Comparison of ENCODE assay signal across 11 cellular contexts in genomic region chr15:40096094-40096876, GRCh38. TPM values are rescaled to one million over a fixed set of nuclear protein-coding genes. Genes with fewer than 3 reads are reported as not detected.
DNase-seq lines count a peak whose midpoint lies in the region; ATAC-seq and TF ChIP-seq lines count a peak whose summit lies in the region.
"Had no signal": no experiment of that assay in that cellular context is flagged by ENCODE, and none has a peak within 500 bp of the region (broad histone marks: within the 10 kb centered on the region; RNA-seq: fewer than 3 reads in every experiment).

No MANE protein-coding gene starts in this region.

- no peak overlapping the region for H3K4ac ChIP-seq in H9 (ENCODE audit: low read depth, low read length)

- H2BK120ac ChIP-seq in H9 (ENCODE audit: low read depth, low read length, poor library complexity, severe bottlenecking): no peak overlapping the region

- no peaks in the 10 kb centered on the region for H3K9me3 ChIP-seq in H9 (ENCODE audit: control insufficient read depth, low read depth, low read length)
- no peaks in the 10 kb centered on the region for H3K9me3 ChIP-seq in upper lobe of left lung
- H3K9me3 ChIP-seq in right atrium auricular region: no peaks in the 10 kb centered on the region

- no peak overlapping the region for H4K8ac ChIP-seq in H9 (replicated peaks; ENCODE audit: insufficient read length, low read depth, low read length)

- no peaks in the 10 kb centered on the region; a peak in 1 of 5 replicates for H3K9me3 Mint-ChIP-seq in H9

- H3K4me2 ChIP-seq in H9 (ENCODE audit: insufficient read depth, insufficient read length, low read length): no peak overlapping the region

- no peak overlapping the region for H3K14ac ChIP-seq in H9 (ENCODE audit: insufficient read depth, low read length)

- H3K4me3 ChIP-seq in upper lobe of left lung (no peak overlapping the region), right atrium auricular region (no peak overlapping the region)

- no peak overlapping the region for H2AK5ac ChIP-seq in H9 (ENCODE audit: insufficient read length, low read length)

- ATAC-seq in GM18520 (IDR thresholded peaks at IDR 0.05; ENCODE audit: unreplicated experiment) (peak; percentile 33), upper lobe of left lung (ENCODE audit: low FRiP score in 2 of 2) (no peak), HG03457 (IDR thresholded peaks at IDR 0.05; ENCODE audit: unreplicated experiment) (no peak)
- ATAC-seq: left colon had no signal

- H3K18ac ChIP-seq in H9 (ENCODE audit: insufficient read length, low read depth, low read length): no peak overlapping the region

- intact Hi-C loops in posterior vena cava (cut with DNase I): no loop called here

- H3K4me1 ChIP-seq in H9 (ENCODE audit: insufficient read depth, low read length) (peaks cover 15% of the 10 kb centered on the region; the same call in 1 of the 2 replicates), upper lobe of left lung (peaks cover 85 to 90% (median 86%) of the 10 kb centered on the region in 4 donors), right atrium auricular region (peaks cover 0 to 78% of the 10 kb centered on the region in 2 donors)

- no peak overlapping the region for H3K56ac ChIP-seq in H9 (ENCODE audit: insufficient read length, low read depth, low read length)

- no peak overlapping the region for H3K9ac ChIP-seq in H9 (ENCODE audit: extremely low read depth, insufficient read length, low read length)

- H3K79me2 ChIP-seq in H9 (ENCODE audit: insufficient read depth, low read length): no peaks in the 10 kb centered on the region

- H3K27me3 Mint-ChIP-seq in H9 (ENCODE audit: low read depth): no peaks in the 10 kb centered on the region

- no peak for TF ChIP-seq POLR2A in upper lobe of left lung (IDR thresholded peaks at IDR 0.05)

- no peak overlapping the region for H2BK5ac ChIP-seq in H9 (ENCODE audit: insufficient read length, low read length)

- H3T11ph ChIP-seq in H9 (ENCODE audit: low read length): no peak overlapping the region

- H3K27ac Mint-ChIP-seq in H9: peak overlapping the region in 2 of 3 experiments; percentile 0 to 12; a peak in 3 of 7 replicates

- no CpG with 5 or more reads among the region's 8 CpGs for WGBS in H9 (ENCODE audit: extremely low coverage, insufficient read length, low lambda C conversion rate)
- 81 to 82% methylated on average over 8 of the region's 8 CpGs for WGBS in upper lobe of left lung, 2 donors

- H2BK15ac ChIP-seq in H9 (ENCODE audit: low read depth, low read length): no peak overlapping the region

- H3K36me3 ChIP-seq in upper lobe of left lung (no peaks in the 10 kb centered on the region), right atrium auricular region (no peaks in the 10 kb centered on the region)

- H4K20me1 ChIP-seq in H9 (ENCODE audit: control insufficient read depth, insufficient read depth, insufficient read length): no peaks in the 10 kb centered on the region

- H2BK20ac ChIP-seq in H9 (ENCODE audit: low read depth, low read length, poor library complexity, severe bottlenecking): no peak overlapping the region

- H2AFZ ChIP-seq in H9 (ENCODE audit: low read length): no peak overlapping the region

- no peaks in the 10 kb centered on the region for H3K27me3 ChIP-seq in H9 (ENCODE audit: insufficient read depth, low read length)
- H3K27me3 ChIP-seq in upper lobe of left lung: no peaks in the 10 kb centered on the region
- no peaks in the 10 kb centered on the region for H3K27me3 ChIP-seq in right atrium auricular region

- H4K91ac ChIP-seq in H9 (ENCODE audit: insufficient read length, low read depth, low read length): no peak overlapping the region

- no peaks in the 10 kb centered on the region for H3K79me1 ChIP-seq in H9 (ENCODE audit: insufficient read depth, low read depth, low read length, poor library complexity, severe bottlenecking)

- peaks cover 81 to 91% of the 10 kb centered on the region in 2 experiments for H3K4me1 Mint-ChIP-seq in H9

- H3K4me3 Mint-ChIP-seq in H9: no peak overlapping the region; a peak in 2 of 5 replicates

- TF ChIP-seq EP300 in upper lobe of left lung (IDR thresholded peaks at IDR 0.05): no peak

- H4K5ac ChIP-seq in H9 (ENCODE audit: insufficient read length, low read depth, low read length): no peak overlapping the region

- peaks cover 11 to 52% (median 12%) of the 10 kb centered on the region in 3 experiments; a peak in 6 of 7 replicates for H3K36me3 Mint-ChIP-seq in H9 (ENCODE audit: insufficient read depth in 1 of 3, low read depth in 3 of 3)

- no peak overlapping the region for H2BK12ac ChIP-seq in H9 (ENCODE audit: insufficient read length, low read depth, low read length)

- H3K23ac ChIP-seq in H9 (ENCODE audit: insufficient read length, low read depth, low read length): no peak overlapping the region

- TF ChIP-seq CTCF in H9 (conservative IDR thresholded peaks at IDR 0.05) (no peak), upper lobe of left lung (IDR thresholded peaks at IDR 0.05) (no peak), right atrium auricular region (IDR thresholded peaks at IDR 0.05) (no peak)

- DNase-seq in H9: no peak
- peak; percentile 20 for DNase-seq in SW480 (ENCODE audit: low spot score)
- peak; percentile 1 for DNase-seq in posterior vena cava (ENCODE audit: low spot score)
- DNase-seq in putamen (ENCODE audit: low spot score): no peak
- DNase-seq in upper lobe of left lung: no peak
- no peak for DNase-seq in right atrium auricular region (ENCODE audit: low spot score)
- DNase-seq: aorta, left colon, NCI-H510A treated with DMSO at 0.1 percent for 48 hours had no signal

- H3K27ac ChIP-seq in H9 (ENCODE audit: insufficient read length, low read depth, low read length) (no peak overlapping the region), upper lobe of left lung (peak overlapping the region in 2 of 4 donors; percentile 57 to 62), right atrium auricular region (no peak overlapping the region)

- H3K23me2 ChIP-seq in H9 (ENCODE audit: insufficient read length, low read depth, low read length, poor library complexity, severe bottlenecking): no peaks in the 10 kb centered on the region

RNA-seq across cellular contexts. Expression of gene BMF, which starts 12.4 kb away (rescaled TPM):
- total RNA-seq in H9 (2021) (13.2 and 15.0 TPM in 2 replicates), posterior vena cava (1 to 10 TPM; 3.0 to 5.0 TPM), upper lobe of left lung (100 to 1,000 TPM in 1 of 6 donors, 10 to 100 TPM in 4, 1 to 10 TPM in 1; 9.9 to 118 (median 26.2) TPM), right atrium auricular region (1 to 10 TPM; 1.3 to 3.0 TPM)

RNA-seq across cellular contexts. Expression of gene SRP14, which starts 57.3 kb away (rescaled TPM):
- 200 and 208 TPM in 2 replicates for total RNA-seq in H9 (2021)
- total RNA-seq in posterior vena cava: 100 to 1,000 TPM; 148 to 160 TPM
- 100 to 1,000 TPM in 5 of 6 donors, 10 to 100 TPM in 1; 55.5 to 342 (median 191) TPM for total RNA-seq in upper lobe of left lung
- 100 to 1,000 TPM; 255 to 283 TPM for total RNA-seq in right atrium auricular region

Comparison
In these comparisons a context has a peak if more than half of its experiments do, and no peak if none do; other contexts are left out.
1. DNase-seq: peak in SW480 (single experiment) and posterior vena cava (single experiment); none in H9 (single experiment), putamen (single experiment), upper lobe of left lung (0 of 2) and right atrium auricular region (single experiment).